ENCODE assay signal across 1 cellular context in the genomic region with DNA sequence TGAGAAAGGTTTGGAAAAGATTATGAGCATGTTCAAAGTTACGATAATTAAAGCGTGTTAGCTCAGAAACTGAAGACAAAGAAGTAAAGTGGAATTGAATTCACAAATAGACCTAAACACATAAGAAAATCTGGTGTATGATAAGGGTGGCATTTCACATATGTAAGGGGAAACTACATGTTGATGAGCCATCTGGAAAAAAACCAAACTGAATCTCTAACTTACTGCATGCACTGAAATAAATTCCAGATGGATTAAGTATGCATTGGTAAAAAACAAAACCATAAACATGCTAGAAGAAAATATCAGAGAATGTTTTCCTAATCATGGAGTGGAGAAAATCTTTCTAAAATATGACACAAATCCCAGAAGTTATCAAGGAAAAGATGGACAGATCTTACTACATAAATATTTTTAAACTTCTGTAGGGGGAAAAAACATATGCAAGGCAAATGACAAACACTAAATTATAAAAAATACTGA.
TF ChIP-seq lines count a peak whose summit lies in the region.

No MANE protein-coding gene starts in this region.

TF ChIP-seq in GM23338, 12 proteins besides CTCF, POLR2A, EP300 and RAD21:
- TF ChIP-seq ETS1 (IDR thresholded peaks at IDR 0.05) = no peak
- TF ChIP-seq, protein P1, sequence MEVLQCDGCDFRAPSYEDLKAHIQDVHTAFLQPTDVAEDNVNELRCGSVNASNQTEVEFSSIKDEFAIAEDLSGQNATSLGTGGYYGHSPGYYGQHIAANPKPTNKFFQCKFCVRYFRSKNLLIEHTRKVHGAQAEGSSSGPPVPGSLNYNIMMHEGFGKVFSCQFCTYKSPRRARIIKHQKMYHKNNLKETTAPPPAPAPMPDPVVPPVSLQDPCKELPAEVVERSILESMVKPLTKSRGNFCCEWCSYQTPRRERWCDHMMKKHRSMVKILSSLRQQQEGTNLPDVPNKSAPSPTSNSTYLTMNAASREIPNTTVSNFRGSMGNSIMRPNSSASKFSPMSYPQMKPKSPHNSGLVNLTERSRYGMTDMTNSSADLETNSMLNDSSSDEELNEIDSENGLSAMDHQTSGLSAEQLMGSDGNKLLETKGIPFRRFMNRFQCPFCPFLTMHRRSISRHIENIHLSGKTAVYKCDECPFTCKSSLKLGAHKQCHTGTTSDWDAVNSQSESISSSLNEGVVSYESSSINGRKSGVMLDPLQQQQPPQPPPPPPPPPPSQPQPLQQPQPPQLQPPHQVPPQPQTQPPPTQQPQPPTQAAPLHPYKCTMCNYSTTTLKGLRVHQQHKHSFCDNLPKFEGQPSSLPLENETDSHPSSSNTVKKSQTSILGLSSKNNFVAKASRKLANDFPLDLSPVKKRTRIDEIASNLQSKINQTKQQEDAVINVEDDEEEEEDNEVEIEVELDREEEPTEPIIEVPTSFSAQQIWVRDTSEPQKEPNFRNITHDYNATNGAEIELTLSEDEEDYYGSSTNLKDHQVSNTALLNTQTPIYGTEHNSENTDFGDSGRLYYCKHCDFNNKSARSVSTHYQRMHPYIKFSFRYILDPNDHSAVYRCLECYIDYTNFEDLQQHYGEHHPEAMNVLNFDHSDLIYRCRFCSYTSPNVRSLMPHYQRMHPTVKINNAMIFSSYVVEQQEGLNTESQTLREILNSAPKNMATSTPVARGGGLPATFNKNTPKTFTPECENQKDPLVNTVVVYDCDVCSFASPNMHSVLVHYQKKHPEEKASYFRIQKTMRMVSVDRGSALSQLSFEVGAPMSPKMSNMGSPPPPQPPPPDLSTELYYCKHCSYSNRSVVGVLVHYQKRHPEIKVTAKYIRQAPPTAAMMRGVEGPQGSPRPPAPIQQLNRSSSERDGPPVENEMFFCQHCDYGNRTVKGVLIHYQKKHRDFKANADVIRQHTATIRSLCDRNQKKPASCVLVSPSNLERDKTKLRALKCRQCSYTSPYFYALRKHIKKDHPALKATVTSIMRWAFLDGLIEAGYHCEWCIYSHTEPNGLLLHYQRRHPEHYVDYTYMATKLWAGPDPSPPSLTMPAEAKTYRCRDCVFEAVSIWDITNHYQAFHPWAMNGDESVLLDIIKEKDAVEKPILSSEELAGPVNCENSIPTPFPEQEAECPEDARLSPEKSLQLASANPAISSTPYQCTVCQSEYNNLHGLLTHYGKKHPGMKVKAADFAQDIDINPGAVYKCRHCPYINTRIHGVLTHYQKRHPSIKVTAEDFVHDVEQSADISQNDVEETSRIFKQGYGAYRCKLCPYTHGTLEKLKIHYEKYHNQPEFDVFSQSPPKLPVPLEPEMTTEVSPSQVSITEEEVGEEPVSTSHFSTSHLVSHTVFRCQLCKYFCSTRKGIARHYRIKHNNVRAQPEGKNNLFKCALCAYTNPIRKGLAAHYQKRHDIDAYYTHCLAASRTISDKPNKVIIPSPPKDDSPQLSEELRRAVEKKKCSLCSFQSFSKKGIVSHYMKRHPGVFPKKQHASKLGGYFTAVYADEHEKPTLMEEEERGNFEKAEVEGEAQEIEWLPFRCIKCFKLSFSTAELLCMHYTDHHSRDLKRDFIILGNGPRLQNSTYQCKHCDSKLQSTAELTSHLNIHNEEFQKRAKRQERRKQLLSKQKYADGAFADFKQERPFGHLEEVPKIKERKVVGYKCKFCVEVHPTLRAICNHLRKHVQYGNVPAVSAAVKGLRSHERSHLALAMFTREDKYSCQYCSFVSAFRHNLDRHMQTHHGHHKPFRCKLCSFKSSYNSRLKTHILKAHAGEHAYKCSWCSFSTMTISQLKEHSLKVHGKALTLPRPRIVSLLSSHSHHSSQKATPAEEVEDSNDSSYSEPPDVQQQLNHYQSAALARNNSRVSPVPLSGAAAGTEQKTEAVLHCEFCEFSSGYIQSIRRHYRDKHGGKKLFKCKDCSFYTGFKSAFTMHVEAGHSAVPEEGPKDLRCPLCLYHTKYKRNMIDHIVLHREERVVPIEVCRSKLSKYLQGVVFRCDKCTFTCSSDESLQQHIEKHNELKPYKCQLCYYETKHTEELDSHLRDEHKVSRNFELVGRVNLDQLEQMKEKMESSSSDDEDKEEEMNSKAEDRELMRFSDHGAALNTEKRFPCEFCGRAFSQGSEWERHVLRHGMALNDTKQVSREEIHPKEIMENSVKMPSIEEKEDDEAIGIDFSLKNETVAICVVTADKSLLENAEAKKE (CRISPR knock-in tag; IDR thresholded peaks at IDR 0.05) = no peak
- TF ChIP-seq EZH2 (IDR thresholded peaks at IDR 0.05; ENCODE audit: low read depth, unreplicated experiment) = no peak
- TF ChIP-seq ZNF331 (CRISPR knock-in tag; IDR thresholded peaks at IDR 0.05; ENCODE audit: low read depth) = no peak
- TF ChIP-seq NANOG (IDR thresholded peaks at IDR 0.05; ENCODE audit: borderline replicate concordance) = no peak
- TF ChIP-seq POLR2AphosphoS5 (IDR thresholded peaks at IDR 0.05; ENCODE audit: low read depth) = no peak
- no peak for TF ChIP-seq JUNB (IDR thresholded peaks at IDR 0.05; ENCODE audit: unreplicated experiment)
- TF ChIP-seq REST (IDR thresholded peaks at IDR 0.05; ENCODE audit: unreplicated experiment) = no peak
- no peak for TF ChIP-seq EZH2phosphoT487 (IDR thresholded peaks at IDR 0.05; ENCODE audit: unreplicated experiment)
- no peak for TF ChIP-seq CREB1 (CRISPR knock-in tag; IDR thresholded peaks at IDR 0.05; ENCODE audit: low read depth)
- no peak for TF ChIP-seq STAT1 (IDR thresholded peaks at IDR 0.05; ENCODE audit: unreplicated experiment)
- TF ChIP-seq ZNF114 (CRISPR knock-in tag; IDR thresholded peaks at IDR 0.05) = no peak
TF ChIP-seq in GM23338: peak in this region for 0.
